15 cellular contexts compared by ENCODE assay signal in the genomic region with DNA sequence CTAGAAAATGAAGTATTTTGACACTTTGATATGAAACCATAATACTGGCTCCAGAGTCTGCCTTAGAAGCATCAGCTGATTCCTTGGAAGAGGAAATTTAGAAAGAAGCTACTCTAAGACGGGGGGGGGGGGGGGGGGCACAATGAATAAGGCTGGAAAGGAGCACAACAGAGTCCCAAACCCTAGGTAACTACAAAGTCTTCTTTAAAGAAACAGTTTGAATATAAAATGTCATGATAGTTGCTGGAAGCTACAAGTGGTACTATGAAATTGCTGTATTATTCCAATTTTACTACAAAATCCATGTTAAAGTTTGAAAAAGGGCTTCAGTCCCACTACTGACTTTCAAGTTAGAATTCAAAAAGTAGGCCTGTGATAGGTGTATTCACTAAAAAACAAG.
"Had no signal": no experiment of that assay in that cellular context is flagged by ENCODE, and none has a peak within 500 bp of the region (broad histone marks: within the 10 kb centered on the region; RNA-seq: fewer than 3 reads in every experiment).

No MANE protein-coding gene starts in this region.

- H3K4me3 Mint-ChIP-seq: activated CD4-positive, alpha-beta memory T cell treated with anti-CD3 and anti-CD28 coated beads for 36 hours; activated T-cell treated with anti-CD3 and anti-CD28 coated beads, Interleukin-2, amount 50 U/mL, for 4 hours; neural crest cell; stimulated activated naive CD8-positive, alpha-beta T cell treated with anti-CD3 and anti-CD28 coated beads, Interleukin-15, amount 100 ng/mL, for 72 hours had no signal

- H3K9me3 ChIP-seq: body of pancreas, pancreas, thyroid gland had no signal

- H3K27ac Mint-ChIP-seq: activated CD4-positive, alpha-beta memory T cell treated with anti-CD3 and anti-CD28 coated beads for 36 hours; activated naive CD4-positive, alpha-beta T cell treated with anti-CD3 and anti-CD28 coated beads, Interleukin-2, amount 50 U/mL, for 72 hours; stimulated activated naive CD8-positive, alpha-beta T cell treated with anti-CD3 and anti-CD28 coated beads, Interleukin-15, amount 100 ng/mL, for 72 hours had no signal

- H3K27me3 Mint-ChIP-seq: activated CD4-positive, alpha-beta memory T cell treated with anti-CD3 and anti-CD28 coated beads for 36 hours; stimulated activated naive CD8-positive, alpha-beta T cell treated with anti-CD3 and anti-CD28 coated beads, Interleukin-15, amount 100 ng/mL, for 72 hours had no signal

- H3K4me3 ChIP-seq: body of pancreas, pancreas, skin epidermis, thyroid gland had no signal

- H3K36me3 Mint-ChIP-seq: activated CD4-positive, alpha-beta memory T cell treated with anti-CD3 and anti-CD28 coated beads for 36 hours had no signal

- H3K36me3 ChIP-seq: pancreas, thyroid gland had no signal

- DNase-seq: activated CD4-positive, alpha-beta memory T cell treated with anti-CD3 and anti-CD28 coated beads for 36 hours; activated effector memory CD4-positive, alpha-beta T cell treated with anti-CD3 and anti-CD28 coated beads, Interleukin-2, amount 50 U/mL, for 16 hours; activated T-cell treated with anti-CD3 and anti-CD28 coated beads, Interleukin-2, amount 50 U/mL, for 4 hours; amniotic stem cell; kidney glomerular epithelial cell; pancreas; stimulated activated CD4-positive, alpha-beta T cell treated with anti-CD3 and anti-CD28 coated beads, Interleukin-4, amount 100 ng/mL, for 4 hours; stimulated activated naive CD8-positive, alpha-beta T cell treated with anti-CD3 and anti-CD28 coated beads, Interleukin-15, amount 100 ng/mL, for 72 hours had no signal

- H3K27ac ChIP-seq: body of pancreas, pancreas, skin epidermis, VCaP had no signal

- H3K9me3 Mint-ChIP-seq: activated CD4-positive, alpha-beta memory T cell treated with anti-CD3 and anti-CD28 coated beads for 36 hours; activated T-cell treated with anti-CD3 and anti-CD28 coated beads, Interleukin-2, amount 50 U/mL, for 4 hours; stimulated activated naive CD8-positive, alpha-beta T cell treated with anti-CD3 and anti-CD28 coated beads, Interleukin-15, amount 100 ng/mL, for 72 hours had no signal

- ATAC-seq: activated naive CD4-positive, alpha-beta T cell treated with anti-CD3 and anti-CD28 coated beads, Interleukin-2, amount 50 U/mL, for 72 hours; activated T-cell treated with anti-CD3 and anti-CD28 coated beads, Interleukin-2, amount 50 U/mL, for 4 hours; body of pancreas; esophagus mucosa; stimulated activated naive CD8-positive, alpha-beta T cell treated with anti-CD3 and anti-CD28 coated beads, Interleukin-15, amount 100 ng/mL, for 72 hours had no signal

- H3K27me3 ChIP-seq: body of pancreas, pancreas, thyroid gland had no signal
